ENCODE assay signal across 19 cellular contexts in genomic region chr21:32455548-32455947, GRCh38. TPM values are rescaled to one million over a fixed set of nuclear protein-coding genes. Genes with fewer than 3 reads are reported as not detected.
A peak's percentile ranks its signal among the peaks of the same experiment; 100 is the strongest.
DNase-seq lines count a peak whose midpoint lies in the region; ATAC-seq and TF ChIP-seq lines count a peak whose summit lies in the region.
"Had no signal": no experiment of that assay in that cellular context is flagged by ENCODE, and none has a peak within 500 bp of the region (broad histone marks: within the 10 kb centered on the region; RNA-seq: fewer than 3 reads in every experiment).

No MANE protein-coding gene starts in this region.

- intact Hi-C loops in heart left ventricle (cut with DNase I) (loop anchor here in 6 of 10 donors (5.0 to 10.0 kb wide), 4 partner anchors 33 to 62 kb away; partner anchors contain the start of genes EVA1C (in 4 of the 6) and URB1 (in 1 of the 6)), Right ventricle myocardium inferior (cut with DNase I) (no loop called here), esophagus squamous epithelium (cut with DNase I) (no loop called here), gastrocnemius medialis (cut with DNase I; ENCODE audit: low total_unique reads) (no loop called here), psoas muscle (cut with DNase I) (loop anchor here in 1 of 2 donors (5.0 kb wide), 1 partner anchor 43 kb away; the partner anchor contains the start of gene EVA1C)

- H3K36me3 ChIP-seq in heart left ventricle (peaks cover 0 to 64% (median 33%) of the 10 kb centered on the region in 9 donors), esophagus squamous epithelium (peaks cover 0 to 73% (median 6%) of the 10 kb centered on the region in 3 donors), gastrocnemius medialis (peaks cover 0 to 4% of the 10 kb centered on the region in 2 donors), psoas muscle (ENCODE audit: insufficient read depth in 1 of 2, low read depth in 1 of 2) (peaks cover 0 to 11% of the 10 kb centered on the region in 2 donors)
- H3K36me3 ChIP-seq: WERI-Rb-1 had no signal

- in situ Hi-C loops in gastrocnemius medialis (cut with MboI; ENCODE audit: low sequenced_read_pairs in 4 of 4), result no loop called here

- H3K27ac ChIP-seq in heart left ventricle, result peak overlapping the region in 7 of 12 donors; percentile 51 to 78 (median 68)
- H3K27ac ChIP-seq in esophagus squamous epithelium, result peak overlapping the region in 3 of 4 donors; percentile 61 to 78 (median 61)
- H3K27ac ChIP-seq in gastrocnemius medialis, result peak overlapping the region in 3 of 4 donors; percentile 24 to 68 (median 49)
- H3K27ac ChIP-seq in psoas muscle, result no peak overlapping the region
- H3K27ac ChIP-seq: WERI-Rb-1 had no signal

- 93 to 97% (median 96%) methylated on average over 4 to 5 of the region's 5 CpGs for WGBS in heart left ventricle, 4 donors
- WGBS in esophagus squamous epithelium, 2 donors, result 30 to 40% methylated on average over 4 to 5 of the region's 5 CpGs
- WGBS in psoas muscle, 3 donors, result 89 to 94% (median 91%) methylated on average over 5 of the region's 5 CpGs

- TF ChIP-seq POLR2A in heart left ventricle (IDR thresholded peaks at IDR 0.05), result no peak
- TF ChIP-seq POLR2A in esophagus squamous epithelium (IDR thresholded peaks at IDR 0.05), result no peak
- TF ChIP-seq POLR2A in gastrocnemius medialis (IDR thresholded peaks at IDR 0.05), result no peak

- H3K4me1 ChIP-seq in heart left ventricle, result peaks cover 12 to 54% (median 36%) of the 10 kb centered on the region in 12 donors
- H3K4me1 ChIP-seq in esophagus squamous epithelium, result peaks cover 7 to 61% (median 37%) of the 10 kb centered on the region in 3 donors
- H3K4me1 ChIP-seq in gastrocnemius medialis, result peaks cover 10 to 11% of the 10 kb centered on the region in 2 donors
- H3K4me1 ChIP-seq in psoas muscle, result peaks cover 8% of the 10 kb centered on the region

- H3K4me3 ChIP-seq in heart left ventricle (no peak overlapping the region), esophagus squamous epithelium (no peak overlapping the region), gastrocnemius medialis (no peak overlapping the region), psoas muscle (no peak overlapping the region)

- no peak for TF ChIP-seq CTCF in heart left ventricle (IDR thresholded peaks at IDR 0.05)
- TF ChIP-seq CTCF in esophagus squamous epithelium (IDR thresholded peaks at IDR 0.05), result no peak
- TF ChIP-seq CTCF in gastrocnemius medialis (IDR thresholded peaks at IDR 0.05 in 4 of 5, conservative IDR thresholded peaks at IDR 0.05 in 1 of 5), result no peak
- TF ChIP-seq CTCF in psoas muscle (IDR thresholded peaks at IDR 0.05), result no peak

- no peaks in the 10 kb centered on the region for H3K9me3 ChIP-seq in heart left ventricle
- H3K9me3 ChIP-seq in esophagus squamous epithelium, result no peaks in the 10 kb centered on the region
- no peaks in the 10 kb centered on the region for H3K9me3 ChIP-seq in gastrocnemius medialis
- H3K9me3 ChIP-seq in psoas muscle, result no peaks in the 10 kb centered on the region

- H3K27me3 ChIP-seq in heart left ventricle (no peaks in the 10 kb centered on the region), esophagus squamous epithelium (no peaks in the 10 kb centered on the region), gastrocnemius medialis (no peaks in the 10 kb centered on the region), psoas muscle (ENCODE audit: insufficient read depth in 3 of 3, low read length in 2 of 3) (no peaks in the 10 kb centered on the region)

- ATAC-seq in heart left ventricle (no peak), Right ventricle myocardium inferior (no peak), gastrocnemius medialis (no peak), HG03175 (IDR thresholded peaks at IDR 0.05; ENCODE audit: unreplicated experiment) (no peak), psoas muscle (no peak)
- ATAC-seq: stimulated activated memory B cell treated with anti-CD40 and anti-IgM and Interleukin-4, amounts not matched to agents 10 μg/mL and 1 μg/mL and 100 μg/mL, for 72 hours had no signal

- DNase-seq in heart left ventricle, result no peak
- no peak for DNase-seq in Right ventricle myocardium inferior (ENCODE audit: missing footprints)
- DNase-seq in esophagus squamous epithelium (lab: John Stamatoyannopoulos, UW), result no peak
- no peak for DNase-seq in gastrocnemius medialis
- no peak for DNase-seq in iPS-NIHi11 (ENCODE audit: low spot score)
- no peak for DNase-seq in dermis blood vessel endothelial cell
- DNase-seq in psoas muscle, result no peak
- DNase-seq: activated CD4-positive, alpha-beta T cell treated with anti-CD3 and anti-CD28 coated beads, Interleukin-2, amount 10 ng/mL, durations not matched to agents 7 days and 5 days; anterior cingulate cortex; foreskin melanocyte; hypothalamus; islet precursor cell; NCI-H2029 treated with DMSO at 0.1 percent for 48 hours; NCI-H226; NCI-H774; stimulated activated CD4-positive, alpha-beta T cell treated with anti-CD3 and anti-CD28 coated beads, Interleukin-2, amount 100 ng/mL, for 48 hours; WERI-Rb-1 had no signal

RNA-seq across cellular contexts. Expression of gene EVA1C, which starts 43.0 kb away (rescaled TPM):
- 10 to 100 TPM; 10.1 to 44.4 (median 19.7) TPM for total RNA-seq in heart left ventricle
- polyA plus RNA-seq in heart left ventricle, result 10 to 100 TPM; 17.3 to 22.8 TPM
- 12.8 TPM for total RNA-seq in Right ventricle myocardium inferior
- 10 to 100 TPM; 12.7 to 39.9 (median 24.4) TPM for total RNA-seq in esophagus squamous epithelium
- 10 to 100 TPM in 2 of 4 donors, 1 to 10 TPM in 2; 9.2 to 15.8 (median 12.1) TPM for total RNA-seq in gastrocnemius medialis
- 17.9 and 39.7 TPM in 2 replicates for total RNA-seq in dermis blood vessel endothelial cell
- total RNA-seq in psoas muscle, result 10 to 100 TPM in 1 of 4 donors, 1 to 10 TPM in 3; 5.5 to 10.7 (median 7.3) TPM
- 1 to 10 TPM; 5.6 to 9.7 (median 5.8) TPM for polyA plus RNA-seq in psoas muscle

Comparison
In these comparisons a context has a peak if more than half of its experiments do, and no peak if none do; other contexts are left out.
1. intact Hi-C loops: an anchor here in heart left ventricle (5.0 to 10.0 kb wide); none called in Right ventricle myocardium inferior, esophagus squamous epithelium and gastrocnemius medialis.